Comparison of ENCODE assay signal across 18 cellular contexts in genomic region chr5:145244788-145245187, GRCh38.
DNase-seq lines count a peak whose midpoint lies in the region; ATAC-seq and TF ChIP-seq lines count a peak whose summit lies in the region.
"Had no signal": no experiment of that assay in that cellular context is flagged by ENCODE, and none has a peak within 500 bp of the region (broad histone marks: within the 10 kb centered on the region; RNA-seq: fewer than 3 reads in every experiment).

No MANE protein-coding gene starts in this region.

- no peaks in the 10 kb centered on the region for H3K27me3 ChIP-seq in thoracic aorta (replicated peaks; ENCODE audit: insufficient read depth)
- H3K27me3 ChIP-seq: colonic mucosa, gastroesophageal sphincter, sigmoid colon, vagina had no signal

- no peaks in the 10 kb centered on the region for H3K36me3 Mint-ChIP-seq in HFFc6 (ENCODE audit: low read depth)
- H3K36me3 Mint-ChIP-seq: naive B cell had no signal

- peaks cover 9 to 11% of the 10 kb centered on the region in 2 donors for H3K4me1 ChIP-seq in thoracic aorta (ENCODE audit: control insufficient read depth in 1 of 2, low read depth in 2 of 2)
- H3K4me1 ChIP-seq: colonic mucosa, vagina had no signal

- H3K4me3 ChIP-seq in astrocyte of the spinal cord (ENCODE audit: low read depth, low read length) = no peak overlapping the region
- H3K4me3 ChIP-seq in thoracic aorta = peak overlapping the region; percentile 58
- H3K4me3 ChIP-seq: colonic mucosa, gastroesophageal sphincter, sigmoid colon, vagina had no signal

- peak overlapping the region; percentile 91 for H3K27ac Mint-ChIP-seq in HFFc6
- H3K27ac Mint-ChIP-seq: activated CD4-positive, alpha-beta T cell treated with anti-CD3 and anti-CD28 coated beads, Interleukin-2, amount 10 ng/mL, durations not matched to agents 24 days and 14 days; naive B cell; T-helper 2 cell treated with Interferon-gamma antibody and Interleukin-4, amounts not matched to agents 5 μg/mL and 100 μg/mL, for 36 hours had no signal

- in situ Hi-C loops in astrocyte of the spinal cord (cut with HindIII; ENCODE audit: low sequenced_read_pairs) = no loop called here

- TF ChIP-seq CTCF in HFFc6 (IDR thresholded peaks at IDR 0.05) (no peak), astrocyte of the spinal cord (IDR thresholded peaks at IDR 0.05; ENCODE audit: low read depth, low read length) (no peak), thoracic aorta (IDR thresholded peaks at IDR 0.05) (no peak)

- peak overlapping the region; percentile 3 to 50 for H3K27ac ChIP-seq in thoracic aorta
- H3K27ac ChIP-seq: colonic mucosa, gastroesophageal sphincter, vagina had no signal

- H3K4me3 Mint-ChIP-seq in HFFc6 = peak overlapping the region; percentile 62
- H3K4me3 Mint-ChIP-seq: activated CD4-positive, alpha-beta T cell treated with anti-CD3 and anti-CD28 coated beads, Interleukin-2, amount 10 ng/mL, durations not matched to agents 24 days and 14 days; naive B cell; T-helper 2 cell treated with Interferon-gamma antibody and Interleukin-4, amounts not matched to agents 5 μg/mL and 100 μg/mL, for 36 hours had no signal

- intact Hi-C loops in head of caudate nucleus (cut with DNase I) = no loop called here

- no peaks in the 10 kb centered on the region for H3K36me3 ChIP-seq in thoracic aorta
- H3K36me3 ChIP-seq: colonic mucosa, gastroesophageal sphincter, sigmoid colon, vagina had no signal

- ATAC-seq in thoracic aorta (ENCODE audit: insufficient number of reproducible peaks, low FRiP score, low read depth) = no peak
- ATAC-seq in HG02588 (IDR thresholded peaks at IDR 0.05; ENCODE audit: unreplicated experiment) = no peak
- ATAC-seq: gastroesophageal sphincter had no signal

- no peaks in the 10 kb centered on the region for H3K9me3 ChIP-seq in thoracic aorta
- H3K9me3 ChIP-seq: colonic mucosa, gastroesophageal sphincter, sigmoid colon, vagina had no signal

- DNase-seq in HFFc6 (peak; percentile 28), astrocyte of the spinal cord (ENCODE audit: low read depth, low spot score) (peak; percentile 54), hepatic stellate cell (ENCODE audit: low spot score) (peak; percentile 19), thoracic aorta (ENCODE audit: low spot score) (no peak), head of caudate nucleus (no peak), AG08395 (ENCODE audit: low spot score) (no peak)
- DNase-seq: activated CD4-positive, alpha-beta T cell treated with anti-CD3 and anti-CD28 coated beads, Interleukin-2, amount 10 ng/mL, durations not matched to agents 24 days and 14 days; colonic mucosa; COR-L47; H7; naive B cell; NCI-H2029; sigmoid colon; stimulated activated naive CD4-positive, alpha-beta T cell treated with Interleukin-2 at 50 U/mL for 16 hours had no signal

- no peaks in the 10 kb centered on the region for H3K27me3 Mint-ChIP-seq in HFFc6 (ENCODE audit: insufficient read depth)
- H3K27me3 Mint-ChIP-seq: activated CD4-positive, alpha-beta T cell treated with anti-CD3 and anti-CD28 coated beads, Interleukin-2, amount 10 ng/mL, durations not matched to agents 24 days and 14 days had no signal

- peaks cover 60% of the 10 kb centered on the region for H3K4me1 Mint-ChIP-seq in HFFc6 (ENCODE audit: low read depth)
- H3K4me1 Mint-ChIP-seq: activated CD4-positive, alpha-beta T cell treated with anti-CD3 and anti-CD28 coated beads, Interleukin-2, amount 10 ng/mL, durations not matched to agents 24 days and 14 days; naive B cell had no signal

- H3K9me3 Mint-ChIP-seq in HFFc6 = no peaks in the 10 kb centered on the region
- H3K9me3 Mint-ChIP-seq: activated CD4-positive, alpha-beta T cell treated with anti-CD3 and anti-CD28 coated beads, Interleukin-2, amount 10 ng/mL, durations not matched to agents 24 days and 14 days; naive B cell had no signal

Comparison
In these comparisons a context has a peak if more than half of its experiments do, and no peak if none do; other contexts are left out.
1. DNase-seq: peak in HFFc6 (single experiment), astrocyte of the spinal cord (single experiment) and hepatic stellate cell (single experiment); none in thoracic aorta (single experiment), head of caudate nucleus (0 of 42) and AG08395 (single experiment).